ENCODE assay signal across 8 cellular contexts in genomic region chr3:33798418-33799201, GRCh38. TPM values are rescaled to one million over a fixed set of nuclear protein-coding genes. Genes with fewer than 3 reads are reported as not detected.
A peak's percentile ranks its signal among the peaks of the same experiment; 100 is the strongest.
DNase-seq lines count a peak whose midpoint lies in the region; ATAC-seq and TF ChIP-seq lines count a peak whose summit lies in the region.

PDCD6IP (plus strand) TSS chr3:33798630; CDS start chr3:33798729, 99 bp downstream.

- peaks cover 21% of the 10 kb centered on the region for H3K36me3 Mint-ChIP-seq in activated T-helper 1 cell treated with anti-CD3 and anti-CD28 coated beads, Interleukin-12 subunit alpha, Interleukin-12 subunit beta, Interleukin-2, Interleukin-4 antibody, amounts not matched to agents 30 ng/mL and 10 ng/mL and 1 ng/mL, durations not matched to agents 14 hours and 24 hours and 36 hours (ENCODE audit: low read depth)
- H3K36me3 Mint-ChIP-seq in naive thymus-derived CD4-positive, alpha-beta T cell = peaks cover 3 to 14% (median 12%) of the 10 kb centered on the region in 5 donors
- H3K36me3 Mint-ChIP-seq in stimulated activated naive B cell treated with anti-CD40 and anti-IgM and Interleukin-4, amounts not matched to agents 10 μg/mL and 1 μg/mL and 100 μg/mL, for 72 hours = peaks cover 10 to 13% of the 10 kb centered on the region in 2 donors

- peak within 1 kb of the TSS; percentile 46 for H3K27ac ChIP-seq in DOHH2 (ENCODE audit: low read depth, low read length)
- H3K27ac ChIP-seq in naive thymus-derived CD4-positive, alpha-beta T cell (ENCODE audit: low read depth, low read length) = peak within 1 kb of the TSS; percentile 86

- H3K9me3 Mint-ChIP-seq in activated T-helper 1 cell treated with anti-CD3 and anti-CD28 coated beads, Interleukin-12 subunit alpha, Interleukin-12 subunit beta, Interleukin-2, Interleukin-4 antibody, amounts not matched to agents 30 ng/mL and 10 ng/mL and 1 ng/mL, durations not matched to agents 14 hours and 24 hours and 36 hours = no peaks in the 10 kb centered on the region
- peaks cover 0 to 1% (median 0%) of the 10 kb centered on the region in 11 donors for H3K9me3 Mint-ChIP-seq in naive thymus-derived CD4-positive, alpha-beta T cell
- H3K9me3 Mint-ChIP-seq in stimulated activated naive B cell treated with anti-CD40 and anti-IgM and Interleukin-4, amounts not matched to agents 10 μg/mL and 1 μg/mL and 100 μg/mL, for 72 hours = no peaks in the 10 kb centered on the region

- DNase-seq in KG1 (lab: John Stamatoyannopoulos, UW) (peak; percentile 56), RKO (ENCODE audit: low spot score) (peak; percentile 95), fibroblast of gingiva (ENCODE audit: low read depth) (peak; percentile 90)
- peak; percentile 87 for DNase-seq in activated T-helper 1 cell treated with anti-CD3 and anti-CD28 coated beads, Interleukin-12 subunit alpha, Interleukin-12 subunit beta, Interleukin-2, Interleukin-4 antibody, amounts not matched to agents 30 ng/mL and 10 ng/mL and 1 ng/mL, durations not matched to agents 14 hours and 24 hours and 36 hours (ENCODE audit: low spot score)
- DNase-seq in naive thymus-derived CD4-positive, alpha-beta T cell = peak; percentile 80 to 90 (median 86)
- peak; percentile 92 for DNase-seq in stimulated activated naive B cell treated with anti-CD40 and anti-IgM and Interleukin-4, amounts not matched to agents 10 μg/mL and 1 μg/mL and 100 μg/mL, for 72 hours

- CTCF ChIA-PET in naive thymus-derived CD4-positive, alpha-beta T cell (lab: Charles Lee) = interaction anchor here (0.5 to 3.5 kb wide), 7 partner anchors 9 to 1042 kb away, joined by 3 to 18 read pairs (median 4); no protein-coding TSS in a partner anchor

- POLR2A ChIA-PET in naive thymus-derived CD4-positive, alpha-beta T cell (lab: Charles Lee) = interaction anchor here (0.6 to 3.2 kb wide), 12 partner anchors 9 to 1092 kb away, joined by 3 to 21 read pairs (median 4); partner anchors contain the start of genes CRTAP and UBP1

- ATAC-seq in GM21723 (IDR thresholded peaks at IDR 0.05; ENCODE audit: unreplicated experiment) = peak; percentile 94
- ATAC-seq in naive thymus-derived CD4-positive, alpha-beta T cell = peak; percentile 88
- peak; percentile 88 to 92 for ATAC-seq in stimulated activated naive B cell treated with anti-CD40 and anti-IgM and Interleukin-4, amounts not matched to agents 10 μg/mL and 1 μg/mL and 100 μg/mL, for 72 hours (replicated peaks)

- peak within 1 kb of the TSS; percentile 95 for H3K4me3 Mint-ChIP-seq in activated T-helper 1 cell treated with anti-CD3 and anti-CD28 coated beads, Interleukin-12 subunit alpha, Interleukin-12 subunit beta, Interleukin-2, Interleukin-4 antibody, amounts not matched to agents 30 ng/mL and 10 ng/mL and 1 ng/mL, durations not matched to agents 14 hours and 24 hours and 36 hours
- peak within 1 kb of the TSS; percentile 87 to 100 (median 99) for H3K4me3 Mint-ChIP-seq in naive thymus-derived CD4-positive, alpha-beta T cell
- peak within 1 kb of the TSS; percentile 88 to 100 for H3K4me3 Mint-ChIP-seq in stimulated activated naive B cell treated with anti-CD40 and anti-IgM and Interleukin-4, amounts not matched to agents 10 μg/mL and 1 μg/mL and 100 μg/mL, for 72 hours

- H3K36me3 ChIP-seq in DOHH2 (ENCODE audit: control insufficient read depth, low read length) = peaks cover 39% of the 10 kb centered on the region
- peaks cover 0 to 10% (median 0%) of the 10 kb centered on the region in 3 experiments for H3K36me3 ChIP-seq in naive thymus-derived CD4-positive, alpha-beta T cell (ENCODE audit: control insufficient read depth in 2 of 3, insufficient read depth in 3 of 3, low read length in 3 of 3)

- peaks cover 41% of the 10 kb centered on the region for H3K4me1 ChIP-seq in DOHH2 (ENCODE audit: control insufficient read depth, low read length)
- peaks cover 21 to 24% of the 10 kb centered on the region in 2 donors for H3K4me1 ChIP-seq in naive thymus-derived CD4-positive, alpha-beta T cell (ENCODE audit: control insufficient read depth in 2 of 2, insufficient read depth in 2 of 2, low read length in 2 of 2)

- H3K4me1 Mint-ChIP-seq in activated T-helper 1 cell treated with anti-CD3 and anti-CD28 coated beads, Interleukin-12 subunit alpha, Interleukin-12 subunit beta, Interleukin-2, Interleukin-4 antibody, amounts not matched to agents 30 ng/mL and 10 ng/mL and 1 ng/mL, durations not matched to agents 14 hours and 24 hours and 36 hours (ENCODE audit: low read depth) = peaks cover 48% of the 10 kb centered on the region
- peaks cover 40 to 77% (median 67%) of the 10 kb centered on the region in 7 donors for H3K4me1 Mint-ChIP-seq in naive thymus-derived CD4-positive, alpha-beta T cell
- H3K4me1 Mint-ChIP-seq in stimulated activated naive B cell treated with anti-CD40 and anti-IgM and Interleukin-4, amounts not matched to agents 10 μg/mL and 1 μg/mL and 100 μg/mL, for 72 hours = peaks cover 20 to 45% of the 10 kb centered on the region in 2 donors

- peak within 1 kb of the TSS; percentile 85 for H3K4me2 ChIP-seq in DOHH2 (ENCODE audit: low read length)

- H3K9me3 ChIP-seq in DOHH2 (ENCODE audit: control insufficient read depth, insufficient read depth, low read length) = no peaks in the 10 kb centered on the region
- no peaks in the 10 kb centered on the region for H3K9me3 ChIP-seq in naive thymus-derived CD4-positive, alpha-beta T cell (ENCODE audit: control insufficient read depth in 2 of 3, low read length in 3 of 3)

- H3K4me3 ChIP-seq in DOHH2 (ENCODE audit: low read length) = peak within 1 kb of the TSS; percentile 82
- peak within 1 kb of the TSS; percentile 97 for H3K4me3 ChIP-seq in naive thymus-derived CD4-positive, alpha-beta T cell (ENCODE audit: low read length)

- no peaks in the 10 kb centered on the region for H3K9me2 ChIP-seq in DOHH2 (replicated peaks; ENCODE audit: control insufficient read depth, low read length)

- no peaks in the 10 kb centered on the region for H3K27me3 Mint-ChIP-seq in activated T-helper 1 cell treated with anti-CD3 and anti-CD28 coated beads, Interleukin-12 subunit alpha, Interleukin-12 subunit beta, Interleukin-2, Interleukin-4 antibody, amounts not matched to agents 30 ng/mL and 10 ng/mL and 1 ng/mL, durations not matched to agents 14 hours and 24 hours and 36 hours (ENCODE audit: insufficient read depth)
- peaks cover 0 to 7% (median 0%) of the 10 kb centered on the region in 5 donors for H3K27me3 Mint-ChIP-seq in naive thymus-derived CD4-positive, alpha-beta T cell
- H3K27me3 Mint-ChIP-seq in stimulated activated naive B cell treated with anti-CD40 and anti-IgM and Interleukin-4, amounts not matched to agents 10 μg/mL and 1 μg/mL and 100 μg/mL, for 72 hours = no peaks in the 10 kb centered on the region

- intact Hi-C loops in activated T-helper 1 cell treated with anti-CD3 and anti-CD28 coated beads, Interleukin-12 subunit alpha, Interleukin-12 subunit beta, Interleukin-2, Interleukin-4 antibody, amounts not matched to agents 30 ng/mL and 10 ng/mL and 1 ng/mL, durations not matched to agents 14 hours and 24 hours and 36 hours (cut with micrococcal nuclease) = loop anchor here (1.0 to 5.0 kb wide), 6 partner anchors 54 to 1111 kb away; partner anchors contain the start of genes CLASP2, CNOT10, CRTAP and GLB1
- intact Hi-C loops in naive thymus-derived CD4-positive, alpha-beta T cell (cut with micrococcal nuclease) = loop anchor here (1.0 to 5.0 kb wide), 7 partner anchors 8 to 1114 kb away; partner anchors contain the start of genes CLASP2 (in 2 of the 2), UBP1 (in 2 of the 2), CNOT10 (in 1 of the 2) and CRTAP (in 1 of the 2)

- no peaks in the 10 kb centered on the region for H4K20me1 ChIP-seq in DOHH2 (ENCODE audit: control insufficient read depth, insufficient read depth, low read depth, low read length)

- H3K27me3 ChIP-seq in DOHH2 (ENCODE audit: control insufficient read depth, low read length) = no peaks in the 10 kb centered on the region
- H3K27me3 ChIP-seq in naive thymus-derived CD4-positive, alpha-beta T cell (ENCODE audit: control insufficient read depth in 2 of 2, insufficient read depth in 2 of 2, low read length in 2 of 2) = no peaks in the 10 kb centered on the region

- peak; percentile 47 for TF ChIP-seq CTCF in DOHH2 (IDR thresholded peaks at IDR 0.05; ENCODE audit: low read depth, low read length, poor library complexity, severe bottlenecking)

- H3K27ac Mint-ChIP-seq in activated T-helper 1 cell treated with anti-CD3 and anti-CD28 coated beads, Interleukin-12 subunit alpha, Interleukin-12 subunit beta, Interleukin-2, Interleukin-4 antibody, amounts not matched to agents 30 ng/mL and 10 ng/mL and 1 ng/mL, durations not matched to agents 14 hours and 24 hours and 36 hours = peak within 1 kb of the TSS; percentile 95
- peak within 1 kb of the TSS; percentile 92 to 100 (median 97) for H3K27ac Mint-ChIP-seq in naive thymus-derived CD4-positive, alpha-beta T cell
- peak within 1 kb of the TSS; percentile 99 for H3K27ac Mint-ChIP-seq in stimulated activated naive B cell treated with anti-CD40 and anti-IgM and Interleukin-4, amounts not matched to agents 10 μg/mL and 1 μg/mL and 100 μg/mL, for 72 hours

- no peaks in the 10 kb centered on the region for H3F3A ChIP-seq in DOHH2 (ENCODE audit: control insufficient read depth, insufficient read depth)

- peaks cover 52% of the 10 kb centered on the region for H3K79me2 ChIP-seq in DOHH2 (ENCODE audit: control insufficient read depth, low read length)

RNA-seq across cellular contexts. Expression of gene PDCD6IP, which starts in this region (rescaled TPM):
- total RNA-seq in activated T-helper 1 cell treated with anti-CD3 and anti-CD28 coated beads, Interleukin-12 subunit alpha, Interleukin-12 subunit beta, Interleukin-2, Interleukin-4 antibody, amounts not matched to agents 30 ng/mL and 10 ng/mL and 1 ng/mL, durations not matched to agents 14 hours and 24 hours and 36 hours = 171 and 179 TPM in 2 replicates
- total RNA-seq in naive thymus-derived CD4-positive, alpha-beta T cell = 100 to 1,000 TPM; 139 to 221 (median 202) TPM
- 10 to 100 TPM; 60.3 to 75.1 TPM for polyA plus RNA-seq in naive thymus-derived CD4-positive, alpha-beta T cell

Comparison
In these comparisons a context has a peak if more than half of its experiments do, and no peak if none do; other contexts are left out.
1. Peak in every context shown above with its lines: DNase-seq, ATAC-seq, H3K4me3 ChIP-seq and H3K27ac ChIP-seq.